ENCODE assay signal across 8 cellular contexts in the genomic region with DNA sequence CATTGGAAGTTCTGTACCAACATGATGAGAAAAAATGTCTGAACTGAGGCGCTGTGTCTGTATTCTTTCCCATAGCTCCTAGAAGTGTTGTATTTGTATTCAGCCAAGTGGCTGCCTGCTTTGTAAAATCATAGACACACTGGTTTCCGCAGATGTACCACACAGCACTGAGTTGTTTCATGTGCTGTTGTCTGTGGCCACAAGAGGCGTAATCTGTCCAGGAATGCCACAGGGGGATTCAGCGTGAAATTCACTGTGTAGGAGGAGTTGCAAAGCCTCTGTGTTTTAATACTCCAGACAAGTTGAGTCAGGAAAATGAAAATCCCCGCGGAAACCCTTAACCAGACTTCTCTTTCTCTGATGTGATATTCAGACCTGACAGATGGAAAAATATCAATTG.
DNase-seq lines count a peak whose midpoint lies in the region; ATAC-seq and TF ChIP-seq lines count a peak whose summit lies in the region.
"Had no signal": no experiment of that assay in that cellular context is flagged by ENCODE, and none has a peak within 500 bp of the region (broad histone marks: within the 10 kb centered on the region; RNA-seq: fewer than 3 reads in every experiment).

No MANE protein-coding gene starts in this region.

- 87% methylated on average over 6 of the region's 6 CpGs for WGBS in HUES64
- WGBS in heart right ventricle, 2 donors, result 40 to 43% methylated on average over 6 of the region's 6 CpGs

- peak in 8 of 9 donors; percentile 6 to 54 (median 42) for TF ChIP-seq CTCF in heart right ventricle (IDR thresholded peaks at IDR 0.05)

- DNase-seq in heart right ventricle, result peak in 1 of 2 donors; percentile 5
- DNase-seq in retina, result peak; percentile 49
- no peak for DNase-seq in NCI-H2029 (lab: John Stamatoyannopoulos, UW)
- DNase-seq in 8988T, result no peak

- H3K9me3 ChIP-seq in HUES64 (ENCODE audit: insufficient read depth, low read depth, low read length) (no peaks in the 10 kb centered on the region), heart right ventricle (no peaks in the 10 kb centered on the region)
- H3K9me3 ChIP-seq: suprapubic skin had no signal

- H3K27ac ChIP-seq in HUES64 (ENCODE audit: low read depth, low read length) (peak overlapping the region; percentile 8; the same call in 1 of the 2 replicates), heart right ventricle (no peak overlapping the region)
- H3K27ac ChIP-seq: suprapubic skin had no signal

- no peaks in the 10 kb centered on the region for H3K27me3 ChIP-seq in HUES64 (ENCODE audit: insufficient read depth, low read length)
- no peaks in the 10 kb centered on the region for H3K27me3 ChIP-seq in heart right ventricle
- H3K27me3 ChIP-seq: suprapubic skin had no signal

- H3K9ac ChIP-seq in HUES64 (ENCODE audit: low read depth, low read length), result no peak overlapping the region

- ATAC-seq in SK-N-SH treated with all-trans-retinoic acid at 6 μM for 48 hours, result peak; percentile 40; the same call in 2 of the 3 replicates
- ATAC-seq in heart right ventricle, result peak in 4 of 8 donors; percentile 58 to 85 (median 72)
- ATAC-seq in HG03097 (IDR thresholded peaks at IDR 0.05; ENCODE audit: low FRiP score, unreplicated experiment), result no peak

- H3K36me3 ChIP-seq in HUES64 (ENCODE audit: insufficient read depth, low read length), result no peaks in the 10 kb centered on the region
- no peaks in the 10 kb centered on the region for H3K36me3 ChIP-seq in heart right ventricle
- H3K36me3 ChIP-seq: suprapubic skin had no signal

- intact Hi-C loops in heart right ventricle (cut with DNase I), result no loop called here

- H3K4me1 ChIP-seq in HUES64 (ENCODE audit: insufficient read depth, low read length), result peaks cover 23% of the 10 kb centered on the region
- H3K4me1 ChIP-seq in heart right ventricle, result peaks cover 0 to 3% (median 0%) of the 10 kb centered on the region in 9 donors
- H3K4me1 ChIP-seq: suprapubic skin had no signal

- no peak overlapping the region for H3K4me3 ChIP-seq in HUES64 (ENCODE audit: low read length)
- H3K4me3 ChIP-seq in heart right ventricle, result no peak overlapping the region
- H3K4me3 ChIP-seq: suprapubic skin had no signal

TF ChIP-seq in SK-N-SH treated with all-trans-retinoic acid at 6 μM for 48 hours, 23 proteins besides CTCF, POLR2A, EP300 and RAD21:
- TF ChIP-seq TOX (CRISPR knock-in tag; IDR thresholded peaks at IDR 0.05; ENCODE audit: borderline replicate concordance) (no peak), OSR1 (CRISPR knock-in tag; IDR thresholded peaks at IDR 0.05) (no peak), ZNF70 (CRISPR knock-in tag; IDR thresholded peaks at IDR 0.05) (no peak), GLIS3 (CRISPR knock-in tag; IDR thresholded peaks at IDR 0.05) (no peak), CSDC2 (CRISPR knock-in tag; IDR thresholded peaks at IDR 0.05) (no peak), ZNF8 (CRISPR knock-in tag; IDR thresholded peaks at IDR 0.05) (no peak), ZNF565 (CRISPR knock-in tag; conservative IDR thresholded peaks at IDR 0.05; ENCODE audit: low read depth) (no peak), CREB5 (CRISPR knock-in tag; IDR thresholded peaks at IDR 0.05; ENCODE audit: low read depth) (no peak), ISL1 (CRISPR knock-in tag; IDR thresholded peaks at IDR 0.05) (no peak), PPARA (CRISPR knock-in tag; IDR thresholded peaks at IDR 0.05; ENCODE audit: borderline replicate concordance) (no peak), ZFP3 (CRISPR knock-in tag; IDR thresholded peaks at IDR 0.05) (no peak), TSHZ2 (CRISPR knock-in tag; IDR thresholded peaks at IDR 0.05) (no peak), SNAI2 (CRISPR knock-in tag; IDR thresholded peaks at IDR 0.05) (no peak), ESRRG (CRISPR knock-in tag; IDR thresholded peaks at IDR 0.05) (no peak), ARNTL (CRISPR knock-in tag; IDR thresholded peaks at IDR 0.05; ENCODE audit: borderline replicate concordance, low read depth) (no peak), RARB (CRISPR knock-in tag; IDR thresholded peaks at IDR 0.05) (no peak), POU6F1 (CRISPR knock-in tag; IDR thresholded peaks at IDR 0.05; ENCODE audit: borderline replicate concordance, low read depth) (no peak)
- TF ChIP-seq, protein P1, sequence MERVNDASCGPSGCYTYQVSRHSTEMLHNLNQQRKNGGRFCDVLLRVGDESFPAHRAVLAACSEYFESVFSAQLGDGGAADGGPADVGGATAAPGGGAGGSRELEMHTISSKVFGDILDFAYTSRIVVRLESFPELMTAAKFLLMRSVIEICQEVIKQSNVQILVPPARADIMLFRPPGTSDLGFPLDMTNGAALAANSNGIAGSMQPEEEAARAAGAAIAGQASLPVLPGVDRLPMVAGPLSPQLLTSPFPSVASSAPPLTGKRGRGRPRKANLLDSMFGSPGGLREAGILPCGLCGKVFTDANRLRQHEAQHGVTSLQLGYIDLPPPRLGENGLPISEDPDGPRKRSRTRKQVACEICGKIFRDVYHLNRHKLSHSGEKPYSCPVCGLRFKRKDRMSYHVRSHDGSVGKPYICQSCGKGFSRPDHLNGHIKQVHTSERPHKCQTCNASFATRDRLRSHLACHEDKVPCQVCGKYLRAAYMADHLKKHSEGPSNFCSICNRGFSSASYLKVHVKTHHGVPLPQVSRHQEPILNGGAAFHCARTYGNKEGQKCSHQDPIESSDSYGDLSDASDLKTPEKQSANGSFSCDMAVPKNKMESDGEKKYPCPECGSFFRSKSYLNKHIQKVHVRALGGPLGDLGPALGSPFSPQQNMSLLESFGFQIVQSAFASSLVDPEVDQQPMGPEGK (CRISPR knock-in tag; IDR thresholded peaks at IDR 0.05; ENCODE audit: borderline replicate concordance), result no peak
